ENCODE assay signal across 15 cellular contexts in genomic region chr22:42651134-42651533, GRCh38. TPM values are rescaled to one million over a fixed set of nuclear protein-coding genes. Genes with fewer than 3 reads are reported as not detected.
DNase-seq lines count a peak whose midpoint lies in the region; ATAC-seq, FAIRE-seq and TF ChIP-seq lines count a peak whose summit lies in the region.
"Had no signal": no experiment of that assay in that cellular context is flagged by ENCODE, and none has a peak within 500 bp of the region (broad histone marks: within the 10 kb centered on the region; RNA-seq: fewer than 3 reads in every experiment).

No MANE protein-coding gene starts in this region.

- peaks cover 7% of the 10 kb centered on the region for H3K27me3 Mint-ChIP-seq in activated naive CD8-positive, alpha-beta T cell treated with anti-CD3 and anti-CD28 coated beads for 36 hours
- no peaks in the 10 kb centered on the region for H3K27me3 Mint-ChIP-seq in mesothelial cell of epicardium (ENCODE audit: low read depth)

- in situ Hi-C loops in Caki2 (cut with HindIII; ENCODE audit: low pct_unique_long_range_greater_than_20kb, low sequenced_read_pairs), result no loop called here

- TF ChIP-seq CTCF in mesothelial cell of epicardium (IDR thresholded peaks at IDR 0.05; ENCODE audit: unreplicated experiment) (no peak), kidney (IDR thresholded peaks at IDR 0.05; ENCODE audit: borderline replicate concordance, extremely low read depth, insufficient read depth) (no peak), dorsolateral prefrontal cortex (IDR thresholded peaks at IDR 0.05 in 54 of 56, conservative IDR thresholded peaks at IDR 0.05 in 2 of 56; ENCODE audit: low read depth in 1 of 56, partially characterized antibody in 56 of 56) (no peak)

- peaks cover 21 to 22% of the 10 kb centered on the region in 2 donors for H3K4me1 ChIP-seq in kidney (ENCODE audit: control insufficient read depth in 1 of 2, insufficient read depth in 1 of 2, low read depth in 1 of 2, low read length in 2 of 2)

- H3K36me3 Mint-ChIP-seq in activated naive CD8-positive, alpha-beta T cell treated with anti-CD3 and anti-CD28 coated beads for 36 hours, result peaks cover 2% of the 10 kb centered on the region
- H3K36me3 Mint-ChIP-seq in mesothelial cell of epicardium, result no peaks in the 10 kb centered on the region
- H3K36me3 Mint-ChIP-seq: activated naive CD4-positive, alpha-beta T cell treated with anti-CD3 and anti-CD28 coated beads, Interleukin-2, amount 50 U/mL, for 72 hours had no signal

- peak; percentile 77 for DNase-seq in Caki2 (ENCODE audit: low read depth)
- peak; percentile 50 for DNase-seq in H7
- DNase-seq in activated naive CD8-positive, alpha-beta T cell treated with anti-CD3 and anti-CD28 coated beads for 36 hours, result no peak
- no peak for DNase-seq in mesothelial cell of epicardium (ENCODE audit: low spot score in 2 of 2, unreplicated experiment in 2 of 2)
- DNase-seq in kidney, result no peak
- DNase-seq in dorsolateral prefrontal cortex, result no peak
- DNase-seq: Caco-2; colonic mucosa; GOT3; NCI-H2029; NK-92 treated with Interleukin-12 subunit alpha and Interleukin-12 subunit beta, amount 100 ng/mL, for 24 hours had no signal

- intact Hi-C loops in kidney (cut with DNase I) (no loop called here), dorsolateral prefrontal cortex (cut with DNase I) (no loop called here)

- ATAC-seq in HG03196 (IDR thresholded peaks at IDR 0.05; ENCODE audit: unreplicated experiment), result no peak
- ATAC-seq: activated naive CD4-positive, alpha-beta T cell treated with anti-CD3 and anti-CD28 coated beads, Interleukin-2, amount 50 U/mL, for 72 hours had no signal

- no peak overlapping the region for H3K27ac Mint-ChIP-seq in activated naive CD8-positive, alpha-beta T cell treated with anti-CD3 and anti-CD28 coated beads for 36 hours
- H3K27ac Mint-ChIP-seq in mesothelial cell of epicardium, result no peak overlapping the region

- H3K4me3 Mint-ChIP-seq in activated naive CD8-positive, alpha-beta T cell treated with anti-CD3 and anti-CD28 coated beads for 36 hours, result peak overlapping the region; percentile 11
- H3K4me3 Mint-ChIP-seq in mesothelial cell of epicardium, result peak overlapping the region; percentile 43

- H3K27me3 ChIP-seq in H7 (ENCODE audit: control insufficient read depth, insufficient read depth, low read length) (no peaks in the 10 kb centered on the region), dorsolateral prefrontal cortex (no peaks in the 10 kb centered on the region)
- H3K27me3 ChIP-seq: colonic mucosa, suprapubic skin had no signal

- no peaks in the 10 kb centered on the region for H3K9me3 Mint-ChIP-seq in activated naive CD8-positive, alpha-beta T cell treated with anti-CD3 and anti-CD28 coated beads for 36 hours
- no peaks in the 10 kb centered on the region for H3K9me3 Mint-ChIP-seq in mesothelial cell of epicardium
- H3K9me3 Mint-ChIP-seq: activated naive CD4-positive, alpha-beta T cell treated with anti-CD3 and anti-CD28 coated beads, Interleukin-2, amount 50 U/mL, for 72 hours had no signal

- no peak overlapping the region for H3K9ac ChIP-seq in kidney (ENCODE audit: low read length in 2 of 2)

- no peak overlapping the region for H3K4me3 ChIP-seq in H7 (ENCODE audit: insufficient read depth, low read depth, low read length)
- no peak overlapping the region for H3K4me3 ChIP-seq in kidney (ENCODE audit: low read length in 2 of 2)
- H3K4me3 ChIP-seq in dorsolateral prefrontal cortex, result no peak overlapping the region
- H3K4me3 ChIP-seq: colonic mucosa, suprapubic skin had no signal

- no peak for FAIRE-seq in kidney (lab: Jason Lieb, UNC)

- peaks cover 11% of the 10 kb centered on the region for H3K4me1 Mint-ChIP-seq in activated naive CD8-positive, alpha-beta T cell treated with anti-CD3 and anti-CD28 coated beads for 36 hours
- peaks cover 23% of the 10 kb centered on the region for H3K4me1 Mint-ChIP-seq in mesothelial cell of epicardium

- H3K27ac ChIP-seq in kidney (ENCODE audit: low read depth in 2 of 2, low read length in 2 of 2) (no peak overlapping the region), dorsolateral prefrontal cortex (peak overlapping the region in 1 of 59 donors; percentile 27)
- H3K27ac ChIP-seq: colonic mucosa, suprapubic skin had no signal

- H3K9me3 ChIP-seq in kidney (ENCODE audit: control insufficient read depth in 1 of 2, low read length in 2 of 2), result no peaks in the 10 kb centered on the region
- H3K9me3 ChIP-seq: Caco-2, colonic mucosa, suprapubic skin had no signal

- H3K36me3 ChIP-seq in H7 (replicated peaks; ENCODE audit: control insufficient read depth, insufficient read depth, low read length), result no peaks in the 10 kb centered on the region
- H3K36me3 ChIP-seq in kidney (ENCODE audit: control insufficient read depth in 1 of 2, insufficient read depth in 2 of 2, low read length in 2 of 2), result no peaks in the 10 kb centered on the region
- H3K36me3 ChIP-seq: colonic mucosa, suprapubic skin had no signal

RNA-seq across cellular contexts. Expression of gene CYB5R3, which starts 1.9 kb away (rescaled TPM):
- total RNA-seq in Caki2 (2014; rRNA removed; shearing (Covaris generic); ENCODE audit: low replicate concordance), result 68.0 and 95.7 TPM in 2 replicates
- total RNA-seq in H7 (2014; rRNA removed; shearing (Covaris generic)), result 75.6 and 86.8 TPM in 2 replicates
- 10 to 100 TPM; 62.7 to 64.3 TPM for total RNA-seq in activated naive CD8-positive, alpha-beta T cell treated with anti-CD3 and anti-CD28 coated beads for 36 hours
- total RNA-seq in mesothelial cell of epicardium (94.7 to 102 TPM (median 99.0 TPM) in 3 replicates), kidney (426 TPM), dorsolateral prefrontal cortex (100 to 1,000 TPM in 119 of 120 experiments, 10 to 100 TPM in 1; 85.4 to 229 (median 131) TPM)
- polyA plus RNA-seq in kidney (ENCODE audit: insufficient read depth, low read depth, low replicate concordance), result 287 TPM

RNA-seq across cellular contexts. Expression of gene ATP5MGL, which starts 10.7 kb away (rescaled TPM):
- total RNA-seq in Caki2 (2014; rRNA removed; shearing (Covaris generic); ENCODE audit: low replicate concordance), result not detected in 2 replicates
- 0.42 TPM in 1 of 2 replicates, not detected in the other for total RNA-seq in H7 (2014; rRNA removed; shearing (Covaris generic))
- under 1 TPM; 0.37 to 0.56 TPM for total RNA-seq in activated naive CD8-positive, alpha-beta T cell treated with anti-CD3 and anti-CD28 coated beads for 36 hours
- total RNA-seq in mesothelial cell of epicardium, result 1.3 to 1.7 TPM (median 1.5 TPM) in 3 replicates
- total RNA-seq in kidney, result 0.88 TPM
- not detected for polyA plus RNA-seq in kidney (ENCODE audit: insufficient read depth, low read depth, low replicate concordance)
- 1 to 10 TPM in 62 of 120 experiments, under 1 TPM in 31, not detected in 27; 0.65 to 6.3 (median 1.3) TPM for total RNA-seq in dorsolateral prefrontal cortex
- total RNA-seq: skeletal muscle tissue had no signal

RNA-seq across cellular contexts. Expression of gene POLDIP3, which starts 36.5 kb away (rescaled TPM):
- total RNA-seq in Caki2 (2014; rRNA removed; shearing (Covaris generic); ENCODE audit: low replicate concordance), result 10.9 and 15.7 TPM in 2 replicates
- 43.2 and 47.9 TPM in 2 replicates for total RNA-seq in H7 (2014; rRNA removed; shearing (Covaris generic))
- total RNA-seq in activated naive CD8-positive, alpha-beta T cell treated with anti-CD3 and anti-CD28 coated beads for 36 hours, result 10 to 100 TPM; 71.7 to 72.0 TPM
- total RNA-seq in mesothelial cell of epicardium, result 86.9 to 89.3 TPM (median 87.2 TPM) in 3 replicates
- 67.9 TPM for total RNA-seq in kidney
- 44.1 TPM for polyA plus RNA-seq in kidney (ENCODE audit: insufficient read depth, low read depth, low replicate concordance)
- 10 to 100 TPM; 47.0 to 95.5 (median 65.3) TPM for total RNA-seq in dorsolateral prefrontal cortex

Comparison
In these comparisons a context has a peak if more than half of its experiments do, and no peak if none do; other contexts are left out.
1. DNase-seq: peak in Caki2 (single experiment) and H7 (single experiment); none in activated naive CD8-positive, alpha-beta T cell treated with anti-CD3 and anti-CD28 coated beads for 36 hours (single experiment), mesothelial cell of epicardium (0 of 2), kidney (single experiment) and dorsolateral prefrontal cortex (0 of 10).